ENCODE assay signal across 15 cellular contexts in genomic region chr11:108754901-108755625, GRCh38.
DNase-seq lines count a peak whose midpoint lies in the region; ATAC-seq, FAIRE-seq and TF ChIP-seq lines count a peak whose summit lies in the region.
"Had no signal": no experiment of that assay in that cellular context is flagged by ENCODE, and none has a peak within 500 bp of the region (broad histone marks: within the 10 kb centered on the region; RNA-seq: fewer than 3 reads in every experiment).

No MANE protein-coding gene starts in this region.

- POLR2A ChIA-PET in BJ (lab: Charles Lee), result no interaction called here

- no peaks in the 10 kb centered on the region for H3K27me3 Mint-ChIP-seq in nephron (ENCODE audit: low read depth)

- DNase-seq in BJ (ENCODE audit: low read depth), result peak; percentile 14
- peak; percentile 19 for DNase-seq in NB4 (ENCODE audit: low read depth)
- DNase-seq in colonic mucosa, result no peak
- DNase-seq in hippocampal formation (lab: John Stamatoyannopoulos, UW), result no peak
- no peak for DNase-seq in foreskin keratinocyte
- no peak for DNase-seq in activated CD4-positive, alpha-beta T cell treated with anti-CD3 and anti-CD28 coated beads for 4 hours
- DNase-seq: cerebellar nuclear complex; DMS79 treated with DMSO at 0.1 percent for 48 hours; HFFc6; left cardiac atrium; NCI-H1694 treated with DMSO at 0.1 percent for 48 hours; stimulated activated CD8-positive, alpha-beta memory T cell treated with anti-CD3 and anti-CD28 coated beads, Interleukin-4, amount 100 ng/mL, for 48 hours; SW 1271 had no signal

- no peaks in the 10 kb centered on the region for H3K9me3 Mint-ChIP-seq in nephron
- H3K9me3 Mint-ChIP-seq: HFFc6 had no signal

- no peak overlapping the region for H3K9ac ChIP-seq in colonic mucosa (ENCODE audit: low read depth in 2 of 2, low read length in 2 of 2)

- peak overlapping the region; percentile 32 to 85 (median 62) for H3K27ac Mint-ChIP-seq in nephron

- TF ChIP-seq CTCF in BJ (IDR thresholded peaks at IDR 0.05; ENCODE audit: insufficient read depth, low read depth, low read length) (no peak), NB4 (IDR thresholded peaks at IDR 0.05; ENCODE audit: low read depth, low read length) (no peak), nephron (IDR thresholded peaks at IDR 0.05; ENCODE audit: unreplicated experiment in 3 of 3) (no peak), colonic mucosa (IDR thresholded peaks at IDR 0.05) (no peak), foreskin keratinocyte (conservative IDR thresholded peaks at IDR 0.05) (no peak)

- TF ChIP-seq POLR2A in NB4 (IDR thresholded peaks at IDR 0.05; ENCODE audit: extremely low read depth, insufficient read length), result no peak

- H3K4me1 ChIP-seq in colonic mucosa (no peaks in the 10 kb centered on the region), foreskin keratinocyte (no peaks in the 10 kb centered on the region)

- H3K9me3 ChIP-seq in colonic mucosa, result no peaks in the 10 kb centered on the region

- H3K27me3 ChIP-seq in BJ (ENCODE audit: control insufficient read depth, insufficient read depth, low read length) (no peaks in the 10 kb centered on the region), colonic mucosa (no peaks in the 10 kb centered on the region), foreskin keratinocyte (no peaks in the 10 kb centered on the region)

- H3K4me3 Mint-ChIP-seq in nephron, result no peak overlapping the region
- H3K4me3 Mint-ChIP-seq: HFFc6 had no signal

- CTCF ChIA-PET in BJ (lab: Yijun Ruan, JAX), result interaction anchor here (1.0 to 1.5 kb wide), 2 partner anchors 13 to 57 kb away, joined by 3 to 6 read pairs; no protein-coding TSS in a partner anchor

- H3K4me1 Mint-ChIP-seq in nephron, result peaks cover 38% of the 10 kb centered on the region

- intact Hi-C loops in colonic mucosa (cut with DNase I), result no loop called here

- no peak overlapping the region for H3K4me3 ChIP-seq in BJ (ENCODE audit: low read depth, low read length)
- H3K4me3 ChIP-seq in NB4 (ENCODE audit: low read depth, low read length), result no peak overlapping the region
- no peak overlapping the region for H3K4me3 ChIP-seq in colonic mucosa

- H3K27ac ChIP-seq in colonic mucosa, result no peak overlapping the region
- no peak overlapping the region for H3K27ac ChIP-seq in foreskin keratinocyte

- ATAC-seq in foreskin keratinocyte, result no peak

- FAIRE-seq in endometrium (lab: Jason Lieb, UNC), result peak; percentile 89

- no peaks in the 10 kb centered on the region for H3K36me3 ChIP-seq in BJ (ENCODE audit: control insufficient read depth, insufficient read depth, low read length)
- H3K36me3 ChIP-seq in colonic mucosa, result no peaks in the 10 kb centered on the region

- H3K36me3 Mint-ChIP-seq in nephron (ENCODE audit: low read depth), result no peaks in the 10 kb centered on the region

Comparison
In these comparisons a context has a peak if more than half of its experiments do, and no peak if none do; other contexts are left out.
1. DNase-seq: peak in BJ (single experiment) and NB4 (single experiment); none in colonic mucosa (single experiment), hippocampal formation (0 of 2), foreskin keratinocyte (0 of 2) and activated CD4-positive, alpha-beta T cell treated with anti-CD3 and anti-CD28 coated beads for 4 hours (0 of 2).